In genomic region chr3:55750525-55750924, GRCh38 we compare ENCODE assay signal across 15 cellular contexts.
DNase-seq lines count a peak whose midpoint lies in the region; ATAC-seq and TF ChIP-seq lines count a peak whose summit lies in the region.
"Had no signal": no experiment of that assay in that cellular context is flagged by ENCODE, and none has a peak within 500 bp of the region (broad histone marks: within the 10 kb centered on the region; RNA-seq: fewer than 3 reads in every experiment).

No MANE protein-coding gene starts in this region.

- H3K4me3 ChIP-seq in PC-9, result no peak overlapping the region
- H3K4me3 ChIP-seq in left ventricle myocardium inferior, result no peak overlapping the region
- H3K4me3 ChIP-seq: dorsolateral prefrontal cortex, GM12878, uterus had no signal

- H3K27ac ChIP-seq in PC-9, result peak overlapping the region; percentile 74
- H3K27ac ChIP-seq in epithelial cell of prostate, result peak overlapping the region; percentile 38
- H3K27ac ChIP-seq in left ventricle myocardium inferior (replicated peaks), result no peak overlapping the region
- H3K27ac ChIP-seq: dorsolateral prefrontal cortex, uterus had no signal

- no peaks in the 10 kb centered on the region for H3K9me2 ChIP-seq in PC-9 (ENCODE audit: insufficient read depth)

- peak; percentile 58 for DNase-seq in DMS79 treated with DMSO at 0.1 percent for 48 hours (lab: John Stamatoyannopoulos, UW)
- DNase-seq in PC-9, result peak; percentile 75 to 97
- peak; percentile 93 for DNase-seq in epithelial cell of prostate (ENCODE audit: low read depth, low spot score)
- DNase-seq in non-pigmented ciliary epithelial cell (ENCODE audit: low read depth), result peak; percentile 76
- DNase-seq in hippocampal formation (lab: John Stamatoyannopoulos, UW), result no peak
- no peak for DNase-seq in HEK293T (ENCODE audit: extremely low spot score)
- no peak for DNase-seq in left ventricle myocardium inferior
- DNase-seq: activated CD4-positive, alpha-beta memory T cell treated with anti-CD3 and anti-CD28 coated beads, Interleukin-2, amount 10 ng/mL, durations not matched to agents 7 days and 5 days; activated naive CD4-positive, alpha-beta T cell treated with anti-CD3 and anti-CD28 coated beads, Interleukin-2, amount 10 ng/mL, durations not matched to agents 7 days and 5 days; CD4-positive, alpha-beta T cell; dorsolateral prefrontal cortex; NCI-H524 treated with DMSO at 0.1 percent for 48 hours; uterus had no signal

- H3K4me1 ChIP-seq in PC-9 (replicated peaks; ENCODE audit: insufficient read depth), result peaks cover 20% of the 10 kb centered on the region
- H3K4me1 ChIP-seq in left ventricle myocardium inferior, result no peaks in the 10 kb centered on the region
- H3K4me1 ChIP-seq: uterus had no signal

- TF ChIP-seq CTCF in PC-9 (conservative IDR thresholded peaks at IDR 0.05) (no peak), left ventricle myocardium inferior (IDR thresholded peaks at IDR 0.05; ENCODE audit: borderline replicate concordance) (no peak)

- no peak overlapping the region for H2AFZ ChIP-seq in PC-9

- no peaks in the 10 kb centered on the region for H4K20me1 ChIP-seq in PC-9 (ENCODE audit: insufficient read depth)

- ATAC-seq in HG03520 (IDR thresholded peaks at IDR 0.05; ENCODE audit: unreplicated experiment), result no peak
- ATAC-seq: GM12878 had no signal

- intact Hi-C loops in PC-9 (cut with micrococcal nuclease; ENCODE audit: unreplicated experiment), result loop anchor here (1.0 to 5.0 kb wide), 3 partner anchors 132 to 178 kb away; no protein-coding TSS in a partner anchor
- intact Hi-C loops in left ventricle myocardium inferior (cut with micrococcal nuclease), result no loop called here

- H3K36me3 ChIP-seq in PC-9 (ENCODE audit: low read depth) (no peaks in the 10 kb centered on the region), left ventricle myocardium inferior (no peaks in the 10 kb centered on the region)
- H3K36me3 ChIP-seq: uterus had no signal

- no peaks in the 10 kb centered on the region for H3K27me3 ChIP-seq in PC-9 (ENCODE audit: insufficient read depth, low read depth)
- H3K27me3 ChIP-seq in left ventricle myocardium inferior (ENCODE audit: low read depth), result peaks cover 30% of the 10 kb centered on the region
- H3K27me3 ChIP-seq: dorsolateral prefrontal cortex, uterus had no signal

- H3K9me3 ChIP-seq in PC-9 (ENCODE audit: insufficient read depth, low read depth) (0 out of 2 replicates have a peak, but pooled peaks cover 8% of the 10 kb centered on the region), left ventricle myocardium inferior (replicated peaks) (no peaks in the 10 kb centered on the region)
- H3K9me3 ChIP-seq: uterus had no signal

- peaks cover 6% of the 10 kb centered on the region; the same call in 1 of the 2 replicates for H3F3A ChIP-seq in PC-9 (ENCODE audit: insufficient read depth, low read depth)

- CTCF ChIA-PET in PC-9 (lab: Charles Lee), result no interaction called here
- CTCF ChIA-PET in HEK293T (lab: Yijun Ruan, JAX), result no interaction called here

- H3K79me2 ChIP-seq in PC-9 (ENCODE audit: low read depth), result no peaks in the 10 kb centered on the region

- no TSS peak for BruUV-seq in PC-9 (replicated peaks; lab: Mats Ljungman, UMichigan)

- POLR2A ChIA-PET in PC-9 (lab: Charles Lee; ENCODE audit: unreplicated experiment) (interaction anchor here (0.6 kb wide), 2 partner anchors 12 to 33 kb away, joined by 3 to 4 read pairs; no protein-coding TSS in a partner anchor), HEK293T (lab: Yijun Ruan, JAX) (no interaction called here)

- peak overlapping the region; percentile 55 for H3K4me2 ChIP-seq in PC-9

TF ChIP-seq in HEK293T, 16 proteins besides CTCF, POLR2A, EP300 and RAD21:
- no peak for TF ChIP-seq SP1 (IDR thresholded peaks at IDR 0.05)

Comparison
In these comparisons a context has a peak if more than half of its experiments do, and no peak if none do; other contexts are left out.
1. DNase-seq: peak in DMS79 treated with DMSO at 0.1 percent for 48 hours (single experiment), PC-9 (2 of 2), epithelial cell of prostate (single experiment) and non-pigmented ciliary epithelial cell (single experiment); none in hippocampal formation (0 of 2), HEK293T (single experiment) and left ventricle myocardium inferior (single experiment).